Comparison of ENCODE assay signal across 19 cellular contexts in the genomic region with DNA sequence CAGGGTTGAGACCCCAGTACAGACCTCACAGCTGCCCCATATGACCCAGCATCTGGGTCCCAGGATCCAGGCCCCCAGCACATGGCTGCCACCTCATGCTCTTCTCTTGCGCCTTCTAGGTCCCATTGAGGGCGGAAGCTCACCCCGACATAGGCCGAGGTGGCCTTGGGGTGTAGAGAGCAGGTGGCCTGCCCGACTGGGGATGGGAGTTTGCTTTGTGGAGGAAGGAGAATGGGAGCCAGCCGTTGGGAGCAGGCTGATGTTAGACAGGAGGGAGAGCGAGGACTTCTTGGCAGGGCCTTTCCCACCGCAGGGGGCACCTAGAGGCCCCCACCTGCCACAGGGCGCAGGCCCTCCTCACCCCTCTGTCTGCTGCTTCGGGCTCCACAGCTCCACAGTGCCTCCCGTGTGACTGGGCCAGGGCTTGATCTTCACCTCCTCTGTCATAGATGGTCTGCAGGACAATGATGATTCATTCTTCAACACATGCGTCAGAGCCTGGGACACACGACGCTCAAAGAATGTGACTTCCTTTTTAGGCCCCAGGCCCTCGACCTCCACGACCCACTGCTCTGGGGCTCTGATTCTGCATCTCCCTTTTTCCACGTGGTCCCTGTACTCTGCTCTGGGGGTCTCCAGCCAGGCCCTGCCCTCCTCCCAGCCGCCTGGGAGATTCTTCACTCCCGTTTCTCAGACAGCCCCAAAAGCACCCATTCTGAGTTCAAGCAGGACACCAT.
DNase-seq lines count a peak whose midpoint lies in the region; ATAC-seq, FAIRE-seq and TF ChIP-seq lines count a peak whose summit lies in the region.
"Had no signal": no experiment of that assay in that cellular context is flagged by ENCODE, and none has a peak within 500 bp of the region (broad histone marks: within the 10 kb centered on the region; RNA-seq: fewer than 3 reads in every experiment).

No MANE protein-coding gene starts in this region.

- FAIRE-seq in astrocyte (lab: Jason Lieb, UNC): no peak

- ATAC-seq in HG03039 (IDR thresholded peaks at IDR 0.05; ENCODE audit: unreplicated experiment) (no peak), HG02852 (IDR thresholded peaks at IDR 0.05; ENCODE audit: unreplicated experiment) (no peak), HG03571 (IDR thresholded peaks at IDR 0.05; ENCODE audit: unreplicated experiment) (no peak)

- peaks cover 2% of the 10 kb centered on the region for H3K36me3 Mint-ChIP-seq in astrocyte (ENCODE audit: low read depth, unreplicated experiment)

- H3K4me2 ChIP-seq in astrocyte (ENCODE audit: low read length): no peak overlapping the region

- H3K4me1 ChIP-seq in astrocyte (ENCODE audit: insufficient read depth, low read length): peaks cover 24% of the 10 kb centered on the region
- H3K4me1 ChIP-seq: HAP-1, right atrium auricular region had no signal

- H3K27ac Mint-ChIP-seq in astrocyte (ENCODE audit: unreplicated experiment): no peak overlapping the region
- H3K27ac Mint-ChIP-seq: B cell had no signal

- H3K9me3 Mint-ChIP-seq in astrocyte (ENCODE audit: unreplicated experiment): peaks cover 4% of the 10 kb centered on the region
- H3K9me3 Mint-ChIP-seq: activated T-cell treated with anti-CD3 and anti-CD28 coated beads, Interleukin-2, amount 50 U/mL, for 24 hours had no signal

- no peak overlapping the region for H2AFZ ChIP-seq in astrocyte (ENCODE audit: low read depth, low read length)

- H3K4me3 Mint-ChIP-seq in astrocyte (ENCODE audit: unreplicated experiment): no peak overlapping the region
- H3K4me3 Mint-ChIP-seq: activated T-cell treated with anti-CD3 and anti-CD28 coated beads, Interleukin-2, amount 50 U/mL, for 24 hours; B cell had no signal

- no peaks in the 10 kb centered on the region for H3K79me2 ChIP-seq in astrocyte (ENCODE audit: insufficient read depth, low read length)

- no peaks in the 10 kb centered on the region for H3K36me3 ChIP-seq in astrocyte (ENCODE audit: insufficient read depth, low read length)
- H3K36me3 ChIP-seq: HAP-1, right atrium auricular region had no signal

- H3K27me3 Mint-ChIP-seq in astrocyte (ENCODE audit: low read depth, unreplicated experiment): peaks cover 4% of the 10 kb centered on the region

- H4K20me1 ChIP-seq in astrocyte (ENCODE audit: insufficient read depth, low read length): no peaks in the 10 kb centered on the region

- H3K27me3 ChIP-seq in astrocyte (ENCODE audit: insufficient read depth, low read length): no peaks in the 10 kb centered on the region
- H3K27me3 ChIP-seq: right atrium auricular region had no signal

- no peak for TF ChIP-seq CTCF in astrocyte (IDR thresholded peaks at IDR 0.05; ENCODE audit: insufficient read depth, low read depth, low read length)

- H3K27ac ChIP-seq in astrocyte (ENCODE audit: low read depth, low read length): no peak overlapping the region
- H3K27ac ChIP-seq: right atrium auricular region, SK-N-MC had no signal

- peaks cover 11% of the 10 kb centered on the region for H3K4me1 Mint-ChIP-seq in astrocyte (ENCODE audit: low read depth, unreplicated experiment)

- H3K9ac ChIP-seq in astrocyte (ENCODE audit: low read length): no peak overlapping the region

- H3K9me3 ChIP-seq in astrocyte (ENCODE audit: insufficient read depth, low read depth, low read length): no peaks in the 10 kb centered on the region
- H3K9me3 ChIP-seq: HAP-1, right atrium auricular region had no signal

- no peak overlapping the region for H3K4me3 ChIP-seq in astrocyte (ENCODE audit: insufficient read depth, low read depth, low read length)
- H3K4me3 ChIP-seq: HAP-1, right atrium auricular region, SK-N-MC had no signal

- DNase-seq in Daoy (ENCODE audit: low read depth): peak; percentile 37
- DNase-seq in M059J (ENCODE audit: low read depth): peak; percentile 77
- peak; percentile 44 for DNase-seq in astrocyte (ENCODE audit: low read depth)
- peak; percentile 39 to 44 for DNase-seq in lung microvascular endothelial cell (ENCODE audit: low read depth in 2 of 2)
- DNase-seq in hepatic stellate cell (ENCODE audit: low spot score): no peak
- DNase-seq: anterior cingulate cortex; DND-41; foreskin melanocyte; NCI-H1436; NCI-H524 treated with DMSO at 0.1 percent for 48 hours; stimulated activated naive CD4-positive, alpha-beta T cell treated with Interleukin-2 at 50 U/mL for 16 hours had no signal
